Comparison of ENCODE assay signal across 33 cellular contexts in genomic region chr1:3883194-3883920, GRCh38. TPM values are rescaled to one million over a fixed set of nuclear protein-coding genes. Genes with fewer than 3 reads are reported as not detected.
DNase-seq lines count a peak whose midpoint lies in the region; ATAC-seq lines count a peak whose summit lies in the region.
"Had no signal": no experiment of that assay in that cellular context is flagged by ENCODE, and none has a peak within 500 bp of the region (broad histone marks: within the 10 kb centered on the region; RNA-seq: fewer than 3 reads in every experiment).

No MANE protein-coding gene starts in this region.

- no peak overlapping the region for H3K4me3 Mint-ChIP-seq in activated CD4-positive, alpha-beta T cell treated with anti-CD3 and anti-CD28 coated beads, Interleukin-2, amount 10 ng/mL, durations not matched to agents 7 days and 5 days
- peak overlapping the region in 5 of 7 donors; percentile 23 to 55 (median 45) for H3K4me3 Mint-ChIP-seq in CD8-positive, alpha-beta memory T cell
- H3K4me3 Mint-ChIP-seq in activated T-helper 1 cell treated with anti-CD3 and anti-CD28 coated beads, Interleukin-12 subunit alpha, Interleukin-12 subunit beta, Interleukin-2, Interleukin-4 antibody, amounts not matched to agents 30 ng/mL and 10 ng/mL and 1 ng/mL, durations not matched to agents 14 hours and 24 hours and 36 hours = no peak overlapping the region
- no peak overlapping the region for H3K4me3 Mint-ChIP-seq in naive thymus-derived CD4-positive, alpha-beta T cell
- H3K4me3 Mint-ChIP-seq: activated CD4-positive, alpha-beta T cell treated with anti-CD3 and anti-CD28 coated beads, Interleukin-2, amount 10 ng/mL, durations not matched to agents 24 days and 14 days; IgD-negative memory B cell; neural progenitor cell; stimulated activated naive CD8-positive, alpha-beta T cell treated with anti-CD3 and anti-CD28 coated beads, Interleukin-15, Interleukin-2, amounts not matched to agents 100 ng/mL and 50 ng/mL, for 24 hours had no signal

- no peaks in the 10 kb centered on the region for H3K9me3 ChIP-seq in CD8-positive, alpha-beta memory T cell (ENCODE audit: low read length)
- H3K9me3 ChIP-seq in naive thymus-derived CD4-positive, alpha-beta T cell (ENCODE audit: control insufficient read depth in 2 of 3, low read length in 3 of 3) = peaks cover 0 to 5% (median 0%) of the 10 kb centered on the region in 3 experiments
- H3K9me3 ChIP-seq: colonic mucosa, pancreas had no signal

- no peak overlapping the region for H3K4me3 ChIP-seq in CD8-positive, alpha-beta memory T cell (ENCODE audit: low read length)
- no peak overlapping the region for H3K4me3 ChIP-seq in naive thymus-derived CD4-positive, alpha-beta T cell (ENCODE audit: low read length)
- H3K4me3 ChIP-seq: colonic mucosa, neural progenitor cell, pancreas, uterus had no signal

- H3K27me3 ChIP-seq in CD8-positive, alpha-beta memory T cell (ENCODE audit: insufficient read depth, low read length, poor library complexity, severe bottlenecking) = no peaks in the 10 kb centered on the region
- no peaks in the 10 kb centered on the region for H3K27me3 ChIP-seq in naive thymus-derived CD4-positive, alpha-beta T cell (ENCODE audit: control insufficient read depth in 2 of 2, insufficient read depth in 2 of 2, low read length in 2 of 2)
- H3K27me3 ChIP-seq: colonic mucosa, neural progenitor cell, pancreas, uterus had no signal

- no peaks in the 10 kb centered on the region for H3K27me3 Mint-ChIP-seq in activated CD4-positive, alpha-beta T cell treated with anti-CD3 and anti-CD28 coated beads, Interleukin-2, amount 10 ng/mL, durations not matched to agents 7 days and 5 days
- H3K27me3 Mint-ChIP-seq in CD8-positive, alpha-beta memory T cell = no peaks in the 10 kb centered on the region
- H3K27me3 Mint-ChIP-seq in activated T-helper 1 cell treated with anti-CD3 and anti-CD28 coated beads, Interleukin-12 subunit alpha, Interleukin-12 subunit beta, Interleukin-2, Interleukin-4 antibody, amounts not matched to agents 30 ng/mL and 10 ng/mL and 1 ng/mL, durations not matched to agents 14 hours and 24 hours and 36 hours (ENCODE audit: insufficient read depth) = no peaks in the 10 kb centered on the region
- no peaks in the 10 kb centered on the region for H3K27me3 Mint-ChIP-seq in naive thymus-derived CD4-positive, alpha-beta T cell
- H3K27me3 Mint-ChIP-seq: activated CD4-positive, alpha-beta T cell treated with anti-CD3 and anti-CD28 coated beads, Interleukin-2, amount 10 ng/mL, durations not matched to agents 24 days and 14 days; IgD-negative memory B cell; stimulated activated naive CD8-positive, alpha-beta T cell treated with anti-CD3 and anti-CD28 coated beads, Interleukin-15, Interleukin-2, amounts not matched to agents 100 ng/mL and 50 ng/mL, for 24 hours had no signal

- H3K36me3 ChIP-seq in CD8-positive, alpha-beta memory T cell (ENCODE audit: insufficient read depth, low read length) = peaks cover 32% of the 10 kb centered on the region
- H3K36me3 ChIP-seq in naive thymus-derived CD4-positive, alpha-beta T cell (ENCODE audit: control insufficient read depth in 2 of 3, insufficient read depth in 3 of 3, low read length in 3 of 3) = peaks cover 6 to 71% (median 14%) of the 10 kb centered on the region in 3 experiments
- H3K36me3 ChIP-seq: neural progenitor cell, uterus had no signal

- ATAC-seq in naive thymus-derived CD4-positive, alpha-beta T cell = peak; percentile 72
- ATAC-seq: Panc1, pancreas had no signal

- peaks cover 5% of the 10 kb centered on the region for H3K4me1 Mint-ChIP-seq in activated CD4-positive, alpha-beta T cell treated with anti-CD3 and anti-CD28 coated beads, Interleukin-2, amount 10 ng/mL, durations not matched to agents 7 days and 5 days
- H3K4me1 Mint-ChIP-seq in CD8-positive, alpha-beta memory T cell = peaks cover 0 to 23% (median 8%) of the 10 kb centered on the region in 3 donors
- peaks cover 5% of the 10 kb centered on the region for H3K4me1 Mint-ChIP-seq in activated T-helper 1 cell treated with anti-CD3 and anti-CD28 coated beads, Interleukin-12 subunit alpha, Interleukin-12 subunit beta, Interleukin-2, Interleukin-4 antibody, amounts not matched to agents 30 ng/mL and 10 ng/mL and 1 ng/mL, durations not matched to agents 14 hours and 24 hours and 36 hours (ENCODE audit: low read depth)
- H3K4me1 Mint-ChIP-seq in naive thymus-derived CD4-positive, alpha-beta T cell = peaks cover 0 to 6% (median 0%) of the 10 kb centered on the region in 7 donors
- H3K4me1 Mint-ChIP-seq: activated CD4-positive, alpha-beta T cell treated with anti-CD3 and anti-CD28 coated beads, Interleukin-2, amount 10 ng/mL, durations not matched to agents 24 days and 14 days; IgD-negative memory B cell; neural progenitor cell had no signal

- no peak for DNase-seq in activated CD4-positive, alpha-beta T cell treated with anti-CD3 and anti-CD28 coated beads, Interleukin-2, amount 10 ng/mL, durations not matched to agents 7 days and 5 days
- DNase-seq in activated CD4-positive, alpha-beta T cell treated with anti-CD3 and anti-CD28 coated beads for 48 hours = no peak
- DNase-seq in CD8-positive, alpha-beta memory T cell = peak in 2 of 5 donors; percentile 42 to 66
- no peak for DNase-seq in activated T-helper 1 cell treated with anti-CD3 and anti-CD28 coated beads, Interleukin-12 subunit alpha, Interleukin-12 subunit beta, Interleukin-2, Interleukin-4 antibody, amounts not matched to agents 30 ng/mL and 10 ng/mL and 1 ng/mL, durations not matched to agents 14 hours and 24 hours and 36 hours (ENCODE audit: low spot score)
- DNase-seq in naive thymus-derived CD4-positive, alpha-beta T cell = no peak
- DNase-seq in NCI-H82 treated with DMSO at 0.1 percent for 48 hours (lab: John Stamatoyannopoulos, UW; ENCODE audit: unreplicated experiment) (no peak), HK-2 (ENCODE audit: unreplicated experiment) (no peak), DMS79 treated with DMSO at 0.1 percent for 48 hours (lab: John Stamatoyannopoulos, UW) (no peak)
- DNase-seq: 8988T; activated CD4-positive, alpha-beta T cell treated with anti-CD3 and anti-CD28 coated beads, Interleukin-2, amount 10 ng/mL, durations not matched to agents 24 days and 14 days; activated CD8-positive, alpha-beta memory T cell treated with anti-CD3 and anti-CD28 coated beads, Interleukin-2, amount 50 U/mL, for 48 hours; amygdala; colonic mucosa; DND-41; effector CD4-positive, alpha-beta T cell; GF-D8; hypothalamus; NCI-H1048; NCI-H446; NCI-H748 treated with DMSO at 0.1 percent for 48 hours; pancreas; retina; SHP77 treated with DMSO at 0.1 percent for 48 hours; stimulated activated CD4-positive, alpha-beta T cell treated with anti-CD3 and anti-CD28 coated beads, Interleukin-1b, Interleukin-23, amount 100 ng/mL, for 48 hours; T1000; uterus; WERI-Rb-1 had no signal

- H3K4me1 ChIP-seq in CD8-positive, alpha-beta memory T cell (ENCODE audit: insufficient read depth, low read length) = no peaks in the 10 kb centered on the region
- H3K4me1 ChIP-seq in naive thymus-derived CD4-positive, alpha-beta T cell (ENCODE audit: control insufficient read depth in 2 of 2, insufficient read depth in 2 of 2, low read length in 2 of 2) = peaks cover 0 to 3% of the 10 kb centered on the region in 2 donors
- H3K4me1 ChIP-seq: colonic mucosa, neural progenitor cell, pancreas, uterus had no signal

- peaks cover 11% of the 10 kb centered on the region for H3K9me3 Mint-ChIP-seq in activated CD4-positive, alpha-beta T cell treated with anti-CD3 and anti-CD28 coated beads, Interleukin-2, amount 10 ng/mL, durations not matched to agents 7 days and 5 days
- H3K9me3 Mint-ChIP-seq in CD8-positive, alpha-beta memory T cell = no peaks in the 10 kb centered on the region
- H3K9me3 Mint-ChIP-seq in activated T-helper 1 cell treated with anti-CD3 and anti-CD28 coated beads, Interleukin-12 subunit alpha, Interleukin-12 subunit beta, Interleukin-2, Interleukin-4 antibody, amounts not matched to agents 30 ng/mL and 10 ng/mL and 1 ng/mL, durations not matched to agents 14 hours and 24 hours and 36 hours = peaks cover 9% of the 10 kb centered on the region
- peaks cover 0 to 11% (median 0%) of the 10 kb centered on the region in 11 donors for H3K9me3 Mint-ChIP-seq in naive thymus-derived CD4-positive, alpha-beta T cell
- H3K9me3 Mint-ChIP-seq: stimulated activated naive CD8-positive, alpha-beta T cell treated with anti-CD3 and anti-CD28 coated beads, Interleukin-15, Interleukin-2, amounts not matched to agents 100 ng/mL and 50 ng/mL, for 24 hours had no signal

- CTCF ChIA-PET in activated CD4-positive, alpha-beta T cell treated with anti-CD3 and anti-CD28 coated beads, Interleukin-2, amount 10 ng/mL, durations not matched to agents 7 days and 5 days (lab: Charles Lee) = interaction anchor here (0.6 to 1.9 kb wide), 2 partner anchors 17 to 107 kb away, joined by 3 to 5 read pairs; partner anchors contain the start of gene C1orf174
- CTCF ChIA-PET in CD8-positive, alpha-beta memory T cell (lab: Charles Lee) = interaction anchor here (2.0 kb wide), 1 partner anchor 17 kb away, joined by 9 read pairs; the partner anchor contains the start of gene C1orf174
- CTCF ChIA-PET in naive thymus-derived CD4-positive, alpha-beta T cell (lab: Charles Lee) = no interaction called here

- intact Hi-C loops in activated T-helper 1 cell treated with anti-CD3 and anti-CD28 coated beads, Interleukin-12 subunit alpha, Interleukin-12 subunit beta, Interleukin-2, Interleukin-4 antibody, amounts not matched to agents 30 ng/mL and 10 ng/mL and 1 ng/mL, durations not matched to agents 14 hours and 24 hours and 36 hours (cut with micrococcal nuclease) = no loop called here
- intact Hi-C loops in naive thymus-derived CD4-positive, alpha-beta T cell (cut with micrococcal nuclease) = no loop called here

- peak overlapping the region; percentile 75 for H3K27ac Mint-ChIP-seq in activated CD4-positive, alpha-beta T cell treated with anti-CD3 and anti-CD28 coated beads, Interleukin-2, amount 10 ng/mL, durations not matched to agents 7 days and 5 days
- peak overlapping the region; percentile 61 to 95 (median 86) for H3K27ac Mint-ChIP-seq in CD8-positive, alpha-beta memory T cell
- peak overlapping the region; percentile 58 for H3K27ac Mint-ChIP-seq in activated T-helper 1 cell treated with anti-CD3 and anti-CD28 coated beads, Interleukin-12 subunit alpha, Interleukin-12 subunit beta, Interleukin-2, Interleukin-4 antibody, amounts not matched to agents 30 ng/mL and 10 ng/mL and 1 ng/mL, durations not matched to agents 14 hours and 24 hours and 36 hours
- peak overlapping the region in 4 of 9 donors; percentile 42 to 76 (median 64) for H3K27ac Mint-ChIP-seq in naive thymus-derived CD4-positive, alpha-beta T cell
- H3K27ac Mint-ChIP-seq: activated CD4-positive, alpha-beta T cell treated with anti-CD3 and anti-CD28 coated beads, Interleukin-2, amount 10 ng/mL, durations not matched to agents 24 days and 14 days; IgD-negative memory B cell; neural progenitor cell; stimulated activated naive CD8-positive, alpha-beta T cell treated with anti-CD3 and anti-CD28 coated beads, Interleukin-15, Interleukin-2, amounts not matched to agents 100 ng/mL and 50 ng/mL, for 24 hours had no signal

- H3K27ac ChIP-seq in CD8-positive, alpha-beta memory T cell (ENCODE audit: low read depth, low read length) = no peak overlapping the region
- H3K27ac ChIP-seq in naive thymus-derived CD4-positive, alpha-beta T cell (ENCODE audit: low read depth, low read length) = no peak overlapping the region
- H3K27ac ChIP-seq: C4-2B, colonic mucosa, epithelial cell of prostate, neural progenitor cell, pancreas, uterus, WERI-Rb-1 had no signal

- POLR2A ChIA-PET in activated CD4-positive, alpha-beta T cell treated with anti-CD3 and anti-CD28 coated beads, Interleukin-2, amount 10 ng/mL, durations not matched to agents 7 days and 5 days (lab: Charles Lee) = no interaction called here
- POLR2A ChIA-PET in CD8-positive, alpha-beta memory T cell (lab: Charles Lee) = interaction anchor here (1.0 kb wide), 1 partner anchor 16 kb away, joined by 5 read pairs; no protein-coding TSS in a partner anchor
- POLR2A ChIA-PET in naive thymus-derived CD4-positive, alpha-beta T cell (lab: Charles Lee) = no interaction called here

- H3K36me3 Mint-ChIP-seq in activated CD4-positive, alpha-beta T cell treated with anti-CD3 and anti-CD28 coated beads, Interleukin-2, amount 10 ng/mL, durations not matched to agents 7 days and 5 days (ENCODE audit: low read depth) = peaks cover 38% of the 10 kb centered on the region
- H3K36me3 Mint-ChIP-seq in CD8-positive, alpha-beta memory T cell = peaks cover 12 to 75% (median 25%) of the 10 kb centered on the region in 3 donors
- peaks cover 38% of the 10 kb centered on the region for H3K36me3 Mint-ChIP-seq in activated T-helper 1 cell treated with anti-CD3 and anti-CD28 coated beads, Interleukin-12 subunit alpha, Interleukin-12 subunit beta, Interleukin-2, Interleukin-4 antibody, amounts not matched to agents 30 ng/mL and 10 ng/mL and 1 ng/mL, durations not matched to agents 14 hours and 24 hours and 36 hours (ENCODE audit: low read depth)
- H3K36me3 Mint-ChIP-seq in naive thymus-derived CD4-positive, alpha-beta T cell = peaks cover 22 to 52% (median 31%) of the 10 kb centered on the region in 5 donors

RNA-seq across cellular contexts. Expression of gene C1orf174, which starts 16.7 kb away (rescaled TPM):
- total RNA-seq in activated CD4-positive, alpha-beta T cell treated with anti-CD3 and anti-CD28 coated beads, Interleukin-2, amount 10 ng/mL, durations not matched to agents 7 days and 5 days = 10 to 100 TPM; 29.4 to 31.1 TPM
- total RNA-seq in CD8-positive, alpha-beta memory T cell = 10 to 100 TPM; 49.7 to 51.8 TPM
- 31.1 TPM for polyA plus RNA-seq in CD8-positive, alpha-beta memory T cell
- total RNA-seq in activated T-helper 1 cell treated with anti-CD3 and anti-CD28 coated beads, Interleukin-12 subunit alpha, Interleukin-12 subunit beta, Interleukin-2, Interleukin-4 antibody, amounts not matched to agents 30 ng/mL and 10 ng/mL and 1 ng/mL, durations not matched to agents 14 hours and 24 hours and 36 hours = 45.1 TPM in 2 replicates
- total RNA-seq in naive thymus-derived CD4-positive, alpha-beta T cell = 10 to 100 TPM; 17.0 to 33.6 (median 27.1) TPM
- polyA plus RNA-seq in naive thymus-derived CD4-positive, alpha-beta T cell = 10 to 100 TPM; 19.9 to 34.7 TPM

RNA-seq across cellular contexts. Expression of gene DFFB, which starts 26.1 kb away (rescaled TPM):
- total RNA-seq in activated CD4-positive, alpha-beta T cell treated with anti-CD3 and anti-CD28 coated beads, Interleukin-2, amount 10 ng/mL, durations not matched to agents 7 days and 5 days = 10 to 100 TPM; 10.6 to 12.5 TPM
- 10 to 100 TPM; 10.9 to 14.6 TPM for total RNA-seq in CD8-positive, alpha-beta memory T cell
- 8.3 TPM for polyA plus RNA-seq in CD8-positive, alpha-beta memory T cell
- total RNA-seq in activated T-helper 1 cell treated with anti-CD3 and anti-CD28 coated beads, Interleukin-12 subunit alpha, Interleukin-12 subunit beta, Interleukin-2, Interleukin-4 antibody, amounts not matched to agents 30 ng/mL and 10 ng/mL and 1 ng/mL, durations not matched to agents 14 hours and 24 hours and 36 hours = 13.7 and 15.8 TPM in 2 replicates
- 10 to 100 TPM; 13.6 to 27.7 (median 19.2) TPM for total RNA-seq in naive thymus-derived CD4-positive, alpha-beta T cell
- 10 to 100 TPM in 1 of 2 donors, 1 to 10 TPM in 1; 9.8 to 13.5 TPM for polyA plus RNA-seq in naive thymus-derived CD4-positive, alpha-beta T cell

RNA-seq across cellular contexts. Expression of gene CEP104, which starts 26.3 kb away (rescaled TPM):
- total RNA-seq in activated CD4-positive, alpha-beta T cell treated with anti-CD3 and anti-CD28 coated beads, Interleukin-2, amount 10 ng/mL, durations not matched to agents 7 days and 5 days = 10 to 100 TPM; 43.8 to 50.1 TPM
- 10 to 100 TPM; 45.0 to 47.0 TPM for total RNA-seq in CD8-positive, alpha-beta memory T cell
- polyA plus RNA-seq in CD8-positive, alpha-beta memory T cell = 29.4 TPM
- total RNA-seq in activated T-helper 1 cell treated with anti-CD3 and anti-CD28 coated beads, Interleukin-12 subunit alpha, Interleukin-12 subunit beta, Interleukin-2, Interleukin-4 antibody, amounts not matched to agents 30 ng/mL and 10 ng/mL and 1 ng/mL, durations not matched to agents 14 hours and 24 hours and 36 hours = 43.4 and 55.5 TPM in 2 replicates
- total RNA-seq in naive thymus-derived CD4-positive, alpha-beta T cell = 10 to 100 TPM; 33.7 to 68.0 (median 45.6) TPM
- 10 to 100 TPM; 12.7 to 15.3 TPM for polyA plus RNA-seq in naive thymus-derived CD4-positive, alpha-beta T cell

Comparison
In these comparisons a context has a peak if more than half of its experiments do, and no peak if none do; other contexts are left out.
1. H3K4me3 Mint-ChIP-seq: peak in CD8-positive, alpha-beta memory T cell (5 of 7); none in activated CD4-positive, alpha-beta T cell treated with anti-CD3 and anti-CD28 coated beads, Interleukin-2, amount 10 ng/mL, durations not matched to agents 7 days and 5 days (single experiment), activated T-helper 1 cell treated with anti-CD3 and anti-CD28 coated beads, Interleukin-12 subunit alpha, Interleukin-12 subunit beta, Interleukin-2, Interleukin-4 antibody, amounts not matched to agents 30 ng/mL and 10 ng/mL and 1 ng/mL, durations not matched to agents 14 hours and 24 hours and 36 hours (single experiment) and naive thymus-derived CD4-positive, alpha-beta T cell (0 of 10).